24 cellular contexts compared by ENCODE assay signal in the genomic region with DNA sequence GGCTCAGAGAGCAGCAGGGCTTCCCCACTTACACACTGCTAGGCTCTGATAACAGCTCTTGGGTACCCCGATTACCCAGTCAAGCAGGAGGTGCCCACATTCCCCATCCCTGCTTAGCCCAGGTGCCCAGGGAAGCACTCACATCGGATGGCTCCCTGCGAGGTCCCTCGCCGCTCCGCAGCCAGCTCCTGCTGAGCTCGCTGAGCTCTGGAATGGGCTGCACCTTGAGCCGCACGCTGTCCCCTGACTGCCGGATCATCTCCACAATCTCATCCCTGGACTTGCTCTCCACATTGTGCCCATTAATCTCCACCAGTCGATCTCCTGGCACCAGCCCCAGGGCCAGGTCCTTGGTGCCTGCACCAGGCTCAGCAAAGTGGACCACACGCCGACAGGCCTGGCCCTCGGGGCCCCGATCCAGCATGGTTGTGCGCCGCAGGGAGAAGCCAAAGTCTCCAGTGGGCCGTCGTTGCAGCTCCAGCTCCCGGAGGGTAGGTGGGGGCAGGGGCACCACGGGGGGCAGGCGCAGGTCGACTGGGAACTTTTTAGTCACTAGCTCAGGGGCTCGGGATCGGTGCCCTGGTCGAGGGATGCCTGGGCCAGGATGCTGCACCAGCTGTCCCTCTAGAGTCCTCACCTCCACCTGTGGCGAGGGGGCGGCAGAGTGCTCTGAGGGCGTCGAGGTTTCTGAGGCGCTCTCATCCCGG.
"Had no signal": no experiment of that assay in that cellular context is flagged by ENCODE, and none has a peak within 500 bp of the region (broad histone marks: within the 10 kb centered on the region; RNA-seq: fewer than 3 reads in every experiment).

No MANE protein-coding gene starts in this region.

- H3K36me3 ChIP-seq: neural progenitor cell had no signal

- H3K9me3 Mint-ChIP-seq: activated naive CD4-positive, alpha-beta T cell treated with anti-CD3 and anti-CD28 coated beads, Interleukin-2, amount 50 U/mL, for 72 hours; activated T-cell treated with anti-CD3 and anti-CD28 coated beads, Interleukin-2, amount 50 U/mL, for 72 hours; natural killer cell; neural progenitor cell; stimulated activated naive CD8-positive, alpha-beta T cell treated with anti-CD3 and anti-CD28 coated beads, Interleukin-15, Interleukin-2, amounts not matched to agents 100 ng/mL and 50 ng/mL, for 24 hours had no signal

- H3K27ac Mint-ChIP-seq: activated T-cell treated with anti-CD3 and anti-CD28 coated beads, Interleukin-2, amount 50 U/mL, for 72 hours; natural killer cell; stimulated activated naive CD8-positive, alpha-beta T cell treated with anti-CD3 and anti-CD28 coated beads, Interleukin-15, Interleukin-2, amounts not matched to agents 100 ng/mL and 50 ng/mL, for 24 hours had no signal

- H3K36me3 Mint-ChIP-seq: natural killer cell had no signal

- ATAC-seq: activated naive CD4-positive, alpha-beta T cell treated with anti-CD3 and anti-CD28 coated beads, Interleukin-2, amount 50 U/mL, for 72 hours; activated T-cell treated with anti-CD3 and anti-CD28 coated beads, Interleukin-2, amount 50 U/mL, for 72 hours; gastrocnemius medialis; natural killer cell; right cardiac atrium had no signal

- H3K9me3 ChIP-seq: colonic mucosa, gastrocnemius medialis, thoracic aorta had no signal

- H2AFZ ChIP-seq: hepatocyte, neural progenitor cell had no signal

- H3K27me3 ChIP-seq: colonic mucosa, dorsolateral prefrontal cortex, gastrocnemius medialis, hepatocyte, neural progenitor cell had no signal

- H3K4me1 Mint-ChIP-seq: natural killer cell had no signal

- H3K4me3 ChIP-seq: colonic mucosa, dorsolateral prefrontal cortex, gastrocnemius medialis, hepatocyte, lung, neural progenitor cell, thoracic aorta had no signal

- H3K4me3 Mint-ChIP-seq: activated T-cell treated with anti-CD3 and anti-CD28 coated beads, Interleukin-2, amount 50 U/mL, for 72 hours; natural killer cell; neural progenitor cell; stimulated activated naive CD8-positive, alpha-beta T cell treated with anti-CD3 and anti-CD28 coated beads, Interleukin-15, Interleukin-2, amounts not matched to agents 100 ng/mL and 50 ng/mL, for 24 hours had no signal

- H3K27ac ChIP-seq: colonic mucosa, gastrocnemius medialis, hepatocyte, neural progenitor cell, thoracic aorta had no signal

- H3K27me3 Mint-ChIP-seq: stimulated activated naive CD8-positive, alpha-beta T cell treated with anti-CD3 and anti-CD28 coated beads, Interleukin-15, Interleukin-2, amounts not matched to agents 100 ng/mL and 50 ng/mL, for 24 hours had no signal

- DNase-seq: activated CD4-positive, alpha-beta T cell treated with anti-CD3 and anti-CD28 coated beads for 4 hours; activated CD4-positive, alpha-beta T cell treated with anti-CD3 and anti-CD28 coated beads, Interleukin-2, amount 50 U/mL, for 4 hours; activated naive CD4-positive, alpha-beta T cell; activated T-cell treated with anti-CD3 and anti-CD28 coated beads for 4 hours; activated T-cell treated with anti-CD3 and anti-CD28 coated beads, Interleukin-2, amount 50 U/mL, for 72 hours; anterior cingulate cortex; cerebellar nuclear complex; colonic mucosa; effector memory CD4-positive, alpha-beta T cell; erythroblast; gastrocnemius medialis; glutamatergic neuron; mesendoderm; natural killer cell; stimulated activated CD4-positive, alpha-beta T cell treated with anti-CD3 and anti-CD28 coated beads, Interleukin-2, amount 100 ng/mL, for 48 hours; trophoblast cell had no signal

- H3K4me2 ChIP-seq: hepatocyte, neural progenitor cell had no signal

- H3K4me1 ChIP-seq: colonic mucosa had no signal
